22 cellular contexts compared by ENCODE assay signal in the genomic region with DNA sequence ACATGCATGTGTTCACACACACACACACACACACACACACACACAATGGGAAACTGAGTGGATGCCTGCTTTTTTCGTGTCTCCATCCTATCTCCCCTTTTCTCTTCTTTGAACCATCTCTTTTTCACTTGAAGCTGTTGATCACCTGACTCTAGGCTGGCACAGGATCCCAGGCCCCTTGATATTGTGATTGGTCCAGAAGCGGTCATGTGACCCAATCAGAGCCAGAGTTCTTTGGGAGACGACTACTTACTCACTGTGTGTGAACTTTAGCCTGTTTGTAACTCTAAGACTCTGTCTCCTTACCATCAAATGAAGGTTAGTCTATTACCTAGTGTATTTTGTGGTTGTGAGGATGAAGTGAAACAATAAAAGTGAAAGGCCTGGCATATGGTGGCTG.
DNase-seq lines count a peak whose midpoint lies in the region; ATAC-seq and TF ChIP-seq lines count a peak whose summit lies in the region.
"Had no signal": no experiment of that assay in that cellular context is flagged by ENCODE, and none has a peak within 500 bp of the region (broad histone marks: within the 10 kb centered on the region; RNA-seq: fewer than 3 reads in every experiment).

No MANE protein-coding gene starts in this region.

- H3K36me3 Mint-ChIP-seq in GM23338 (ENCODE audit: low read depth) = no peaks in the 10 kb centered on the region
- no peaks in the 10 kb centered on the region for H3K36me3 Mint-ChIP-seq in WTC11
- H3K36me3 Mint-ChIP-seq: CD14-positive monocyte; CD8-positive, alpha-beta memory T cell had no signal

- POLR2A ChIA-PET in WTC11 (lab: Charles Lee) = no interaction called here

- H3K9me3 Mint-ChIP-seq in GM23338 (peaks cover 2% of the 10 kb centered on the region; the same call in 1 of the 3 replicates), WTC11 (peaks cover 8% of the 10 kb centered on the region; the same call in 1 of the 2 replicates)
- H3K9me3 Mint-ChIP-seq: CD4-positive, alpha-beta T cell had no signal

- H3K4me3 Mint-ChIP-seq in GM23338 = no peak overlapping the region
- no peak overlapping the region for H3K4me3 Mint-ChIP-seq in WTC11
- H3K4me3 Mint-ChIP-seq: CD14-positive monocyte; CD4-positive, alpha-beta T cell; CD8-positive, alpha-beta memory T cell had no signal

- H2AFZ ChIP-seq in GM23338 (peak overlapping the region; percentile 45), Karpas-422 (ENCODE audit: low read length) (no peak overlapping the region)

- no peak overlapping the region for H3K9ac ChIP-seq in Karpas-422 (ENCODE audit: low read length)
- H3K9ac ChIP-seq: BLaER1 treated with 17β-estradiol and CSF1 and Interleukin-3, amounts not matched to agents 10 nM and 100 nM had no signal

- H3K27ac Mint-ChIP-seq in GM23338 (no peak overlapping the region), WTC11 (no peak overlapping the region)
- H3K27ac Mint-ChIP-seq: CD14-positive monocyte; CD4-positive, alpha-beta T cell; CD8-positive, alpha-beta memory T cell had no signal

- H3K4me1 Mint-ChIP-seq in GM23338 (no peaks in the 10 kb centered on the region), WTC11 (peaks cover 6% of the 10 kb centered on the region; the same call in 1 of the 2 replicates)
- H3K4me1 Mint-ChIP-seq: CD14-positive monocyte; CD8-positive, alpha-beta memory T cell had no signal

- no peaks in the 10 kb centered on the region for H3K27me3 ChIP-seq in GM23338 (ENCODE audit: insufficient read depth)
- H3K27me3 ChIP-seq in Karpas-422 (ENCODE audit: low read length) = no peaks in the 10 kb centered on the region; the same call in 1 of the 2 replicates
- H3K27me3 ChIP-seq: BE2C; BLaER1 treated with 17β-estradiol and CSF1 and Interleukin-3, amounts not matched to agents 10 nM and 100 nM had no signal

- H3K36me3 ChIP-seq in GM23338 (ENCODE audit: insufficient read depth) (no peaks in the 10 kb centered on the region), Karpas-422 (ENCODE audit: insufficient read depth, low read length) (no peaks in the 10 kb centered on the region)
- H3K36me3 ChIP-seq: BLaER1 treated with 17β-estradiol and CSF1 and Interleukin-3, amounts not matched to agents 10 nM and 100 nM had no signal

- no peak for DNase-seq in GM23338 (ENCODE audit: low spot score)
- peak; percentile 15 for DNase-seq in Karpas-422
- DNase-seq in WTC11 (ENCODE audit: low spot score) = no peak
- DNase-seq in iPS-NIHi11 (ENCODE audit: low spot score) = peak; percentile 25
- DNase-seq in NCI-H526 treated with DMSO at 0.1 percent for 48 hours (lab: John Stamatoyannopoulos, UW) = no peak
- DNase-seq in posterior vena cava (ENCODE audit: low spot score) = no peak
- no peak for DNase-seq in mesenteric fat pad (ENCODE audit: low spot score)
- DNase-seq: AML-193; BE2C; CD4-positive, alpha-beta T cell; CD8-positive, alpha-beta memory T cell; DMS 273 treated with DMSO at 0.1 percent for 48 hours; DMS79; EL; GDM1; GOT3; H7; HCEC 1CT had no signal

- H3K79me2 ChIP-seq in GM23338 (replicated peaks; ENCODE audit: insufficient read depth) (no peaks in the 10 kb centered on the region), Karpas-422 (ENCODE audit: low read length) (no peaks in the 10 kb centered on the region)

- CTCF ChIA-PET in WTC11 (lab: Charles Lee) = no interaction called here

- H3K9me3 ChIP-seq in Karpas-422 (ENCODE audit: low read length) = no peaks in the 10 kb centered on the region
- H3K9me3 ChIP-seq: BE2C had no signal

- H3K27ac ChIP-seq in GM23338 (ENCODE audit: low read depth) (no peak overlapping the region), Karpas-422 (ENCODE audit: low read length) (no peak overlapping the region)
- H3K27ac ChIP-seq: BLaER1 treated with 17β-estradiol and CSF1 and Interleukin-3, amounts not matched to agents 10 nM and 100 nM had no signal

- H3K4me1 ChIP-seq in GM23338 (ENCODE audit: insufficient read depth) (no peaks in the 10 kb centered on the region), Karpas-422 (ENCODE audit: low read length) (no peaks in the 10 kb centered on the region)
- H3K4me1 ChIP-seq: BE2C had no signal

- intact Hi-C loops in posterior vena cava (cut with DNase I) = no loop called here

- H3K27me3 Mint-ChIP-seq in GM23338 (ENCODE audit: insufficient read depth, low read depth, poor library complexity) = no peaks in the 10 kb centered on the region
- no peaks in the 10 kb centered on the region for H3K27me3 Mint-ChIP-seq in WTC11 (ENCODE audit: low read depth)
- H3K27me3 Mint-ChIP-seq: CD4-positive, alpha-beta T cell had no signal

- no peaks in the 10 kb centered on the region for H4K20me1 ChIP-seq in GM23338 (replicated peaks; ENCODE audit: insufficient read depth)
- H4K20me1 ChIP-seq in Karpas-422 (ENCODE audit: insufficient read depth, low read depth, low read length) = no peaks in the 10 kb centered on the region
- H4K20me1 ChIP-seq: BLaER1 treated with 17β-estradiol and CSF1 and Interleukin-3, amounts not matched to agents 10 nM and 100 nM had no signal

- TF ChIP-seq CTCF in GM23338 (conservative IDR thresholded peaks at IDR 0.05; ENCODE audit: low read depth in 2 of 2) = no peak
- no peak for TF ChIP-seq CTCF in WTC11 (IDR thresholded peaks at IDR 0.05)

- ATAC-seq in GM23338 (no peak), WTC11 (no peak), GM21576 (IDR thresholded peaks at IDR 0.05; ENCODE audit: unreplicated experiment) (no peak)
- ATAC-seq: GM12878 had no signal

- H3K4me2 ChIP-seq in GM23338 = no peak overlapping the region
- H3K4me2 ChIP-seq in Karpas-422 (ENCODE audit: low read depth, low read length, poor library complexity, severe bottlenecking) = no peak overlapping the region
- H3K4me2 ChIP-seq: BLaER1 treated with 17β-estradiol and CSF1 and Interleukin-3, amounts not matched to agents 10 nM and 100 nM had no signal

- H3K4me3 ChIP-seq in GM23338 (no peak overlapping the region), Karpas-422 (ENCODE audit: low read length) (no peak overlapping the region)
- H3K4me3 ChIP-seq: BLaER1 treated with 17β-estradiol and CSF1 and Interleukin-3, amounts not matched to agents 10 nM and 100 nM; GM12878 had no signal

- H3F3A ChIP-seq in GM23338 (replicated peaks; ENCODE audit: low read depth) = no peaks in the 10 kb centered on the region

- H3K9me2 ChIP-seq in GM23338 (ENCODE audit: insufficient read depth) (no peaks in the 10 kb centered on the region), Karpas-422 (replicated peaks; ENCODE audit: insufficient read depth, low read length) (no peaks in the 10 kb centered on the region)

TF ChIP-seq in GM23338, 12 proteins besides CTCF, POLR2A, EP300 and RAD21 (continues in another document):
- TF ChIP-seq ZNF331 (CRISPR knock-in tag; IDR thresholded peaks at IDR 0.05; ENCODE audit: low read depth) = no peak
- TF ChIP-seq STAT1 (IDR thresholded peaks at IDR 0.05; ENCODE audit: unreplicated experiment) = no peak

TF ChIP-seq in WTC11, 78 proteins besides CTCF, POLR2A, EP300 and RAD21:
- TF ChIP-seq, protein P1, sequence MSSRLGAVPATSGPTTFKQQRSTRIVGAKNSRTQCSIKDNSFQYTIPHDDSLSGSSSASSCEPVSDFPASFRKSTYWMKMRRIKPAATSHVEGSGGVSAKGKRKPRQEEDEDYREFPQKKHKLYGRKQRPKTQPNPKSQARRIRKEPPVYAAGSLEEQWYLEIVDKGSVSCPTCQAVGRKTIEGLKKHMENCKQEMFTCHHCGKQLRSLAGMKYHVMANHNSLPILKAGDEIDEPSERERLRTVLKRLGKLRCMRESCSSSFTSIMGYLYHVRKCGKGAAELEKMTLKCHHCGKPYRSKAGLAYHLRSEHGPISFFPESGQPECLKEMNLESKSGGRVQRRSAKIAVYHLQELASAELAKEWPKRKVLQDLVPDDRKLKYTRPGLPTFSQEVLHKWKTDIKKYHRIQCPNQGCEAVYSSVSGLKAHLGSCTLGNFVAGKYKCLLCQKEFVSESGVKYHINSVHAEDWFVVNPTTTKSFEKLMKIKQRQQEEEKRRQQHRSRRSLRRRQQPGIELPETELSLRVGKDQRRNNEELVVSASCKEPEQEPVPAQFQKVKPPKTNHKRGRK (CRISPR knock-in tag; IDR thresholded peaks at IDR 0.05; ENCODE audit: borderline replicate concordance) = no peak
- TF ChIP-seq, protein P2, sequence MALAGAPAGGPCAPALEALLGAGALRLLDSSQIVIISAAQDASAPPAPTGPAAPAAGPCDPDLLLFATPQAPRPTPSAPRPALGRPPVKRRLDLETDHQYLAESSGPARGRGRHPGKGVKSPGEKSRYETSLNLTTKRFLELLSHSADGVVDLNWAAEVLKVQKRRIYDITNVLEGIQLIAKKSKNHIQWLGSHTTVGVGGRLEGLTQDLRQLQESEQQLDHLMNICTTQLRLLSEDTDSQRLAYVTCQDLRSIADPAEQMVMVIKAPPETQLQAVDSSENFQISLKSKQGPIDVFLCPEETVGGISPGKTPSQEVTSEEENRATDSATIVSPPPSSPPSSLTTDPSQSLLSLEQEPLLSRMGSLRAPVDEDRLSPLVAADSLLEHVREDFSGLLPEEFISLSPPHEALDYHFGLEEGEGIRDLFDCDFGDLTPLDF (CRISPR knock-in tag; IDR thresholded peaks at IDR 0.05) = no peak
- TF ChIP-seq ELF4 (CRISPR knock-in tag; IDR thresholded peaks at IDR 0.05; ENCODE audit: low read depth) = no peak
- TF ChIP-seq, protein P3, sequence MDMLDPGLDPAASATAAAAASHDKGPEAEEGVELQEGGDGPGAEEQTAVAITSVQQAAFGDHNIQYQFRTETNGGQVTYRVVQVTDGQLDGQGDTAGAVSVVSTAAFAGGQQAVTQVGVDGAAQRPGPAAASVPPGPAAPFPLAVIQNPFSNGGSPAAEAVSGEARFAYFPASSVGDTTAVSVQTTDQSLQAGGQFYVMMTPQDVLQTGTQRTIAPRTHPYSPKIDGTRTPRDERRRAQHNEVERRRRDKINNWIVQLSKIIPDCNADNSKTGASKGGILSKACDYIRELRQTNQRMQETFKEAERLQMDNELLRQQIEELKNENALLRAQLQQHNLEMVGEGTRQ (CRISPR knock-in tag; IDR thresholded peaks at IDR 0.05) = peak; percentile 66
- TF ChIP-seq, protein P4, sequence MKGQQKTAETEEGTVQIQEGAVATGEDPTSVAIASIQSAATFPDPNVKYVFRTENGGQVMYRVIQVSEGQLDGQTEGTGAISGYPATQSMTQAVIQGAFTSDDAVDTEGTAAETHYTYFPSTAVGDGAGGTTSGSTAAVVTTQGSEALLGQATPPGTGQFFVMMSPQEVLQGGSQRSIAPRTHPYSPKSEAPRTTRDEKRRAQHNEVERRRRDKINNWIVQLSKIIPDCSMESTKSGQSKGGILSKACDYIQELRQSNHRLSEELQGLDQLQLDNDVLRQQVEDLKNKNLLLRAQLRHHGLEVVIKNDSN (CRISPR knock-in tag; IDR thresholded peaks at IDR 0.05) = peak; percentile 40; the same call in 1 of the 2 replicates
- TF ChIP-seq JAZF1 (CRISPR knock-in tag; IDR thresholded peaks at IDR 0.05) = no peak
- TF ChIP-seq NFYB (CRISPR knock-in tag; conservative IDR thresholded peaks at IDR 0.05; ENCODE audit: low read depth) = 0 out of 2 replicates have a peak, but pooled peaks have one; percentile 22

Comparison
In these comparisons a context has a peak if more than half of its experiments do, and no peak if none do; other contexts are left out.
1. DNase-seq: peak in Karpas-422 (single experiment) and iPS-NIHi11 (single experiment); none in GM23338 (single experiment), WTC11 (single experiment), NCI-H526 treated with DMSO at 0.1 percent for 48 hours (single experiment), posterior vena cava (single experiment) and mesenteric fat pad (single experiment).